ENCODE assay signal across 15 cellular contexts in genomic region chr1:228003461-228004330, GRCh38. TPM values are rescaled to one million over a fixed set of nuclear protein-coding genes. Genes with fewer than 3 reads are reported as not detected.
"Had no signal": no experiment of that assay in that cellular context is flagged by ENCODE, and none has a peak within 500 bp of the region (broad histone marks: within the 10 kb centered on the region; RNA-seq: fewer than 3 reads in every experiment).

No MANE protein-coding gene starts in this region.

- H3K4me1 ChIP-seq: lower lobe of right lung, prostate gland, testis, upper lobe of right lung had no signal

- H3K36me3 ChIP-seq: brain microvascular endothelial cell, lower lobe of right lung, prostate gland, upper lobe of right lung had no signal

- H3K4me3 ChIP-seq: lower lobe of right lung, prostate gland, testis, upper lobe of right lung had no signal

- H3K4me3 Mint-ChIP-seq: activated CD8-positive, alpha-beta T cell treated with anti-CD3 and anti-CD28 coated beads for 36 hours; stimulated activated naive CD8-positive, alpha-beta T cell treated with anti-CD3 and anti-CD28 coated beads, Interleukin-15, Interleukin-2, amounts not matched to agents 100 ng/mL and 50 ng/mL, for 24 hours had no signal

- H3K27ac Mint-ChIP-seq: activated CD8-positive, alpha-beta T cell treated with anti-CD3 and anti-CD28 coated beads for 36 hours; activated naive CD8-positive, alpha-beta T cell; endodermal cell; naive B cell; stimulated activated naive CD8-positive, alpha-beta T cell treated with anti-CD3 and anti-CD28 coated beads, Interleukin-15, Interleukin-2, amounts not matched to agents 100 ng/mL and 50 ng/mL, for 24 hours had no signal

- DNase-seq: activated CD4-positive, CD25-positive, alpha-beta regulatory T cell treated with anti-CD3 and anti-CD28 coated beads, Interleukin-2, amount 50 U/mL, for 72 hours; brain microvascular endothelial cell; hippocampal formation; naive B cell; occipital lobe; stimulated activated CD4-positive, alpha-beta T cell treated with anti-CD3 and anti-CD28 coated beads, Interleukin-2, amount 100 ng/mL, for 48 hours; testis; upper lobe of right lung had no signal

- H3K9me3 ChIP-seq: lower lobe of right lung, prostate gland, testis, upper lobe of right lung had no signal

- H3K27ac ChIP-seq: brain microvascular endothelial cell, lower lobe of right lung, prostate gland, testis, upper lobe of right lung had no signal

- H3K27me3 ChIP-seq: testis had no signal

- H3K36me3 Mint-ChIP-seq: activated naive CD8-positive, alpha-beta T cell; naive B cell had no signal

- H3K9me3 Mint-ChIP-seq: activated CD8-positive, alpha-beta T cell treated with anti-CD3 and anti-CD28 coated beads for 36 hours; stimulated activated naive CD8-positive, alpha-beta T cell treated with anti-CD3 and anti-CD28 coated beads, Interleukin-15, Interleukin-2, amounts not matched to agents 100 ng/mL and 50 ng/mL, for 24 hours had no signal

RNA-seq across cellular contexts. Expression of gene WNT3A, which starts 3.1 kb away (rescaled TPM):
- total RNA-seq: activated CD8-positive, alpha-beta T cell treated with anti-CD3 and anti-CD28 coated beads for 36 hours; dermis microvascular lymphatic vessel endothelial cell; occipital lobe had no signal

RNA-seq across cellular contexts. Expression of gene WNT9A, which starts 56.0 kb away (rescaled TPM):
- total RNA-seq: activated CD8-positive, alpha-beta T cell treated with anti-CD3 and anti-CD28 coated beads for 36 hours had no signal
